Comparison of ENCODE assay signal across 8 cellular contexts in genomic region chr2:70143314-70144150, GRCh38. TPM values are rescaled to one million over a fixed set of nuclear protein-coding genes. Genes with fewer than 3 reads are reported as not detected.
DNase-seq lines count a peak whose midpoint lies in the region; ATAC-seq, FAIRE-seq and TF ChIP-seq lines count a peak whose summit lies in the region.

No MANE protein-coding gene starts in this region.

- DNase-seq in Caco-2: peak; percentile 58 to 71
- peak; percentile 57 for DNase-seq in HK-2 (ENCODE audit: unreplicated experiment)
- peak; percentile 49 to 57 for DNase-seq in SW 1271 (lab: John Stamatoyannopoulos, UW)
- DNase-seq in breast epithelium (ENCODE audit: low spot score in 2 of 2): peak; percentile 65 to 70
- peak; percentile 68 for DNase-seq in kidney
- DNase-seq in stimulated activated CD4-positive, alpha-beta T cell treated with anti-CD3 and anti-CD28 coated beads, Interleukin-2, amount 100 ng/mL, for 4 hours (ENCODE audit: low read depth): peak; percentile 32

- POLR2A ChIA-PET in Caco-2 (lab: Charles Lee): interaction anchor here (0.5 to 4.5 kb wide), 9 partner anchors 18 to 229 kb away, joined by 3 to 49 read pairs (median 12); partner anchors contain the start of genes C2orf42, MXD1 and PCBP1

- peak overlapping the region; percentile 68 to 97 for H3K9ac ChIP-seq in kidney (ENCODE audit: low read length in 2 of 2)

- TF ChIP-seq POLR2A in breast epithelium (IDR thresholded peaks at IDR 0.05): no peak

- peak overlapping the region; percentile 99 for H3K27ac Mint-ChIP-seq in Caco-2 (ENCODE audit: unreplicated experiment)

- intact Hi-C loops in Caco-2 (cut with micrococcal nuclease; ENCODE audit: unreplicated experiment): loop anchor here (2.0 to 5.0 kb wide), 3 partner anchors 47 to 409 kb away; partner anchors contain the start of genes C2orf42 and SNRPG
- intact Hi-C loops in breast epithelium (cut with DNase I; ENCODE audit: low total_unique reads): loop anchor here (5.0 kb wide), 1 partner anchor 1184 kb away; no protein-coding TSS in a partner anchor
- intact Hi-C loops in kidney (cut with DNase I): loop anchor here (10.0 kb wide), 1 partner anchor 239 kb away; no protein-coding TSS in a partner anchor

- H3K4me3 ChIP-seq in Caco-2 (ENCODE audit: low read depth, low read length) (peak overlapping the region; percentile 27), breast epithelium (peak overlapping the region; percentile 44 to 74 (median 69)), kidney (ENCODE audit: low read length in 2 of 2) (peak overlapping the region; percentile 73 to 76)

- BruUV-seq in Caco-2 (replicated peaks; lab: Mats Ljungman, UMichigan): no TSS peak

- FAIRE-seq in kidney (lab: Jason Lieb, UNC): no peak

- ATAC-seq in HG03095 (IDR thresholded peaks at IDR 0.05; ENCODE audit: unreplicated experiment) (no peak), GM18519 (IDR thresholded peaks at IDR 0.05; ENCODE audit: low FRiP score, unreplicated experiment) (no peak)

- CTCF ChIA-PET in Caco-2 (lab: Charles Lee): interaction anchor here (0.6 to 2.8 kb wide), 5 partner anchors 35 to 229 kb away, joined by 3 to 11 read pairs (median 5); partner anchors contain the start of gene MXD1

- no peaks in the 10 kb centered on the region for H3K9me3 ChIP-seq in Caco-2
- no peaks in the 10 kb centered on the region for H3K9me3 ChIP-seq in breast epithelium
- no peaks in the 10 kb centered on the region for H3K9me3 ChIP-seq in kidney (ENCODE audit: control insufficient read depth in 1 of 2, low read length in 2 of 2)

- H3K9me3 Mint-ChIP-seq in Caco-2 (ENCODE audit: unreplicated experiment): no peaks in the 10 kb centered on the region

- H3K4me3 Mint-ChIP-seq in Caco-2 (ENCODE audit: unreplicated experiment): peak overlapping the region; percentile 83

- no peaks in the 10 kb centered on the region for H3K27me3 Mint-ChIP-seq in Caco-2 (ENCODE audit: insufficient read depth, unreplicated experiment)

- H3K36me3 ChIP-seq in Caco-2 (ENCODE audit: control insufficient read depth, insufficient read depth, low read length) (no peaks in the 10 kb centered on the region), breast epithelium (no peaks in the 10 kb centered on the region), kidney (ENCODE audit: control insufficient read depth in 1 of 2, insufficient read depth in 2 of 2, low read length in 2 of 2) (no peaks in the 10 kb centered on the region)

- TF ChIP-seq CTCF in Caco-2 (IDR thresholded peaks at IDR 0.05; ENCODE audit: insufficient read depth in 1 of 2, low read depth in 1 of 2, low read length in 1 of 2, severe bottlenecking in 1 of 2, unreplicated experiment in 1 of 2) (no peak), breast epithelium (IDR thresholded peaks at IDR 0.05) (no peak), kidney (IDR thresholded peaks at IDR 0.05; ENCODE audit: borderline replicate concordance, extremely low read depth, insufficient read depth) (no peak)

- H3K27me3 ChIP-seq in Caco-2 (replicated peaks; ENCODE audit: control insufficient read depth, insufficient read depth, low read length) (no peaks in the 10 kb centered on the region), breast epithelium (no peaks in the 10 kb centered on the region)

- H3K4me1 Mint-ChIP-seq in Caco-2 (ENCODE audit: low read depth, unreplicated experiment): peaks cover 18% of the 10 kb centered on the region

- peaks cover 22% of the 10 kb centered on the region for H3K36me3 Mint-ChIP-seq in Caco-2 (ENCODE audit: insufficient read depth, unreplicated experiment)

- H3K4me1 ChIP-seq in Caco-2 (peaks cover 29% of the 10 kb centered on the region), breast epithelium (peaks cover 5 to 10% of the 10 kb centered on the region in 2 donors), kidney (ENCODE audit: control insufficient read depth in 1 of 2, insufficient read depth in 1 of 2, low read depth in 1 of 2, low read length in 2 of 2) (peaks cover 15 to 19% of the 10 kb centered on the region in 2 donors)

- peak overlapping the region; percentile 99 to 100 for H3K27ac ChIP-seq in breast epithelium
- peak overlapping the region; percentile 99 for H3K27ac ChIP-seq in kidney (ENCODE audit: low read depth in 2 of 2, low read length in 2 of 2)

RNA-seq across cellular contexts. Expression of gene C2orf42, which starts 47.3 kb away (rescaled TPM):
- total RNA-seq in Caco-2 (2022) (12.7 and 14.8 TPM in 2 replicates), breast epithelium (10 to 100 TPM; 18.7 to 30.0 (median 20.3) TPM), kidney (20.0 TPM)
- 11.8 TPM for polyA plus RNA-seq in kidney (ENCODE audit: insufficient read depth, low read depth, low replicate concordance)

RNA-seq across cellular contexts. Expression of gene PCBP1, which starts 56.3 kb away (rescaled TPM):
- total RNA-seq in Caco-2 (2022) (308 and 319 TPM in 2 replicates), breast epithelium (100 to 1,000 TPM; 121 to 210 (median 145) TPM), kidney (298 TPM)
- 224 TPM for polyA plus RNA-seq in kidney (ENCODE audit: insufficient read depth, low read depth, low replicate concordance)
